ENCODE assay signal across 16 cellular contexts in the genomic region with DNA sequence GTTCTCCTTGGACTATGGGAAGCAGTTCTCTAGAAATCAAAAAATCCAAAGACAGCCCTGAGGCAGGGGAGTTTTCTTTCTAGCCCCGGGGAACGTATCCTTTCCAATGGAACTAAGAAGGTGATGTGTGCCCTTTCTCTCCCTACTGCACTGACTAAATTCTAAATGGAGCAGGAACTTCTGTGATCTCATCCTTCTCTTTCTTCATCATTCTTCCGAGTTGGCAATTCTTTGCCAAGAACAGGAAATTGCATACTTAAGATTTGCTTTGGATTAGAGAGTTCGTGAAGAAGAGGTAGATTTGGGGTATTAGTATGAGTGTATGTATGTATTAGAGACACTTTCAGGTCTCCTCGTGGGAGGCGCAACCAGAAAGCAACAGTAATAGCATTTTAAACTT.
"Had no signal": no experiment of that assay in that cellular context is flagged by ENCODE, and none has a peak within 500 bp of the region (broad histone marks: within the 10 kb centered on the region; RNA-seq: fewer than 3 reads in every experiment).

No MANE protein-coding gene starts in this region.

- DNase-seq: activated CD4-positive, CD25-positive, alpha-beta regulatory T cell treated with anti-CD3 and anti-CD28 coated beads, Interleukin-2, amount 50 U/mL, for 72 hours; activated naive CD4-positive, alpha-beta T cell; activated T-cell treated with anti-CD3 and anti-CD28 coated beads for 4 hours; aorta; cerebellar nuclear complex; erythroblast; foreskin keratinocyte; kidney glomerular epithelial cell; nucleus accumbens; stimulated activated CD4-positive, alpha-beta T cell treated with anti-CD3 and anti-CD28 coated beads, Interleukin-15, amount 100 ng/mL, for 24 hours; stimulated activated CD4-positive, alpha-beta T cell treated with anti-CD3 and anti-CD28 coated beads, Interleukin-4, amount 100 ng/mL, for 1 hour; stimulated activated naive CD4-positive, alpha-beta T cell; T-helper 1 cell; T1000 had no signal

- H3K4me3 Mint-ChIP-seq: natural killer cell treated with Interleukin-12 subunit alpha and Interleukin-12 subunit beta and Interleukin-15 and Interleukin-18, amount 100 ng/mL, for 72 hours had no signal

- H3K36me3 Mint-ChIP-seq: natural killer cell treated with Interleukin-12 subunit alpha and Interleukin-12 subunit beta and Interleukin-15 and Interleukin-18, amount 100 ng/mL, for 72 hours had no signal

- H3K36me3 ChIP-seq: tibial nerve had no signal

- H3K27me3 ChIP-seq: foreskin keratinocyte, tibial nerve had no signal

- H3K9me3 ChIP-seq: tibial nerve had no signal

- ATAC-seq: foreskin keratinocyte; natural killer cell treated with Interleukin-12 subunit alpha and Interleukin-12 subunit beta and Interleukin-15 and Interleukin-18, amount 100 ng/mL, for 72 hours had no signal

- H3K27ac ChIP-seq: foreskin keratinocyte, tibial nerve had no signal

- H3K9me3 Mint-ChIP-seq: natural killer cell treated with Interleukin-12 subunit alpha and Interleukin-12 subunit beta and Interleukin-15 and Interleukin-18, amount 100 ng/mL, for 72 hours had no signal

- H3K27ac Mint-ChIP-seq: natural killer cell treated with Interleukin-12 subunit alpha and Interleukin-12 subunit beta and Interleukin-15 and Interleukin-18, amount 100 ng/mL, for 72 hours had no signal

- H3K4me3 ChIP-seq: tibial nerve had no signal
